Comparison of ENCODE assay signal across 20 cellular contexts in genomic region chr4:42703776-42704175, GRCh38.
"Had no signal": no experiment of that assay in that cellular context is flagged by ENCODE, and none has a peak within 500 bp of the region (broad histone marks: within the 10 kb centered on the region; RNA-seq: fewer than 3 reads in every experiment).

No MANE protein-coding gene starts in this region.

- H3K27me3 ChIP-seq: gastrocnemius medialis, heart right ventricle, sigmoid colon, stomach had no signal

- H3K27ac ChIP-seq: gastrocnemius medialis, heart right ventricle, left ventricle myocardium inferior, sigmoid colon, stomach had no signal

- H3K4me1 ChIP-seq: gastrocnemius medialis, heart right ventricle, left ventricle myocardium inferior, sigmoid colon, stomach had no signal

- H3K36me3 Mint-ChIP-seq: activated CD4-positive, alpha-beta memory T cell treated with anti-CD3 and anti-CD28 coated beads for 36 hours; stimulated activated effector memory CD8-positive, alpha-beta T cell treated with anti-CD3 and anti-CD28 coated beads, Interleukin-12 subunit alpha, Interleukin-12 subunit beta, amount 100 ng/mL, for 72 hours; type B pancreatic cell had no signal

- H3K27ac Mint-ChIP-seq: activated B cell treated with CpG ODN at 0.5 μM for 24 hours; activated CD4-positive, alpha-beta memory T cell treated with anti-CD3 and anti-CD28 coated beads for 36 hours; activated naive CD8-positive, alpha-beta T cell; dendritic cell treated with granulocyte-macrophage colony-stimulating factor and Interleukin-4, amounts not matched to agents 40 ng/mL and 50 ng/mL, for 4 days; immature natural killer cell; nephron progenitor cell; stimulated activated effector memory CD8-positive, alpha-beta T cell treated with anti-CD3 and anti-CD28 coated beads, Interleukin-12 subunit alpha, Interleukin-12 subunit beta, amount 100 ng/mL, for 72 hours; type B pancreatic cell had no signal

- H3K36me3 ChIP-seq: gastrocnemius medialis, heart right ventricle, left ventricle myocardium inferior, sigmoid colon, stomach had no signal

- H3K4me3 Mint-ChIP-seq: activated B cell treated with CpG ODN at 0.5 μM for 24 hours; activated CD4-positive, alpha-beta memory T cell treated with anti-CD3 and anti-CD28 coated beads for 36 hours; activated naive CD8-positive, alpha-beta T cell; dendritic cell treated with granulocyte-macrophage colony-stimulating factor and Interleukin-4, amounts not matched to agents 40 ng/mL and 50 ng/mL, for 4 days; immature natural killer cell; nephron progenitor cell; stimulated activated effector memory CD8-positive, alpha-beta T cell treated with anti-CD3 and anti-CD28 coated beads, Interleukin-12 subunit alpha, Interleukin-12 subunit beta, amount 100 ng/mL, for 72 hours; type B pancreatic cell had no signal

- H3K4me3 ChIP-seq: gastrocnemius medialis, heart right ventricle, left ventricle myocardium inferior, sigmoid colon, stomach had no signal

- H3K27me3 Mint-ChIP-seq: activated naive CD8-positive, alpha-beta T cell; dendritic cell treated with granulocyte-macrophage colony-stimulating factor and Interleukin-4, amounts not matched to agents 40 ng/mL and 50 ng/mL, for 4 days; type B pancreatic cell had no signal

- H3K9me3 ChIP-seq: gastrocnemius medialis, heart right ventricle, sigmoid colon, stomach had no signal

- DNase-seq: activated B cell treated with CpG ODN at 0.5 μM for 24 hours; activated CD4-positive, alpha-beta memory T cell treated with anti-CD3 and anti-CD28 coated beads for 36 hours; activated CD4-positive, alpha-beta T cell treated with anti-CD3 and anti-CD28 coated beads for 4 hours; activated T-cell treated with anti-CD3 and anti-CD28 coated beads for 4 hours; effector CD8-positive, alpha-beta T cell; gastrocnemius medialis; heart right ventricle; immature natural killer cell; kidney glomerular epithelial cell; left ventricle myocardium inferior; mammary epithelial cell; nephron progenitor cell; sigmoid colon; stimulated activated CD4-positive, alpha-beta T cell treated with anti-CD3 and anti-CD28 coated beads, Interleukin-4, amount 100 ng/mL, for 24 hours; stomach had no signal

- H3K4me1 Mint-ChIP-seq: activated B cell treated with CpG ODN at 0.5 μM for 24 hours, nephron progenitor cell had no signal

- H3K9me3 Mint-ChIP-seq: stimulated activated effector memory CD8-positive, alpha-beta T cell treated with anti-CD3 and anti-CD28 coated beads, Interleukin-12 subunit alpha, Interleukin-12 subunit beta, amount 100 ng/mL, for 72 hours; type B pancreatic cell had no signal

- ATAC-seq: esophagus mucosa; gastrocnemius medialis; heart right ventricle; stimulated activated effector memory CD8-positive, alpha-beta T cell treated with anti-CD3 and anti-CD28 coated beads, Interleukin-12 subunit alpha, Interleukin-12 subunit beta, amount 100 ng/mL, for 72 hours had no signal
